ENCODE assay signal across 20 cellular contexts in the genomic region with DNA sequence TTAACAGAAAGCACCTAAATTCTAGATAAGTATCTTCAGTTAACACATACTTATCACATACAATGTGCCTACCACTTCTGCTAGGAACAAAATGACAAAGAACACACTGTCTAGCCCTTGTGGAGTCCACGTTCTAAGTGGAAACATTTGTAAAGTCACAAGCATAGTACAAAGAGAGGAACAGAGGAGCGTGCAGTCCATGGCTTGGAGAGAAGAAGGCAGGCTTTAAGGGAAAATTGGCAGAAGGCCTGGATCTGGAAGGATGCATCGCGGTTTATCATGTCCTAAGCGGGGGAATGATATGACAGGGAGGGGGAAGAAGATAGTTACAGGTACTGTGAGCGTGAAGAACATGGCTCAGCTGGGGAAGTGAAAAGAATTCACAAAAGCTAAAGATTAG.
"Had no signal": no experiment of that assay in that cellular context is flagged by ENCODE, and none has a peak within 500 bp of the region (broad histone marks: within the 10 kb centered on the region; RNA-seq: fewer than 3 reads in every experiment).

No MANE protein-coding gene starts in this region.

- H3K27me3 ChIP-seq: gastroesophageal sphincter, neural progenitor cell, ovary, right lobe of liver, suprapubic skin, tibial artery, upper lobe of left lung, uterus had no signal

- H3K4me3 ChIP-seq: gastroesophageal sphincter, lower lobe of right lung, neural progenitor cell, ovary, right lobe of liver, suprapubic skin, tibial artery, upper lobe of left lung, uterus had no signal

- H3K9me3 ChIP-seq: lower lobe of right lung, ovary, right lobe of liver, suprapubic skin, upper lobe of left lung, uterus had no signal

- H3K36me3 ChIP-seq: lower lobe of right lung, neural progenitor cell, ovary, right lobe of liver, suprapubic skin, tibial artery, upper lobe of left lung, uterus had no signal

- H3K4me1 ChIP-seq: gastroesophageal sphincter, lower lobe of right lung, neural progenitor cell, right lobe of liver, suprapubic skin, uterus had no signal

- H3K27ac ChIP-seq: gastroesophageal sphincter, lower lobe of right lung, neural progenitor cell, ovary, right lobe of liver, suprapubic skin, tibial artery, upper lobe of left lung, uterus had no signal

- ATAC-seq: esophagus mucosa; gastroesophageal sphincter; left lobe of liver; lower lobe of right lung; natural killer cell; right lobe of liver; stimulated activated effector memory CD8-positive, alpha-beta T cell treated with anti-CD3 and anti-CD28 coated beads, Interleukin-12 subunit alpha, Interleukin-12 subunit beta, amount 100 ng/mL, for 72 hours; stimulated activated naive CD8-positive, alpha-beta T cell treated with anti-CD3 and anti-CD28 coated beads, Interleukin-15, Interleukin-2, amounts not matched to agents 100 U/mL and 50 U/mL, for 24 hours had no signal

- DNase-seq: effector memory CD4-positive, alpha-beta T cell; islet precursor cell; lower lobe of right lung; mesendoderm; natural killer cell; nucleus accumbens; ovary; right lobe of liver; stimulated activated CD4-positive, alpha-beta T cell treated with anti-CD3 and anti-CD28 coated beads, Interleukin-4, amount 100 ng/mL, for 1 hour; stimulated activated CD8-positive, alpha-beta memory T cell treated with anti-CD3 and anti-CD28 coated beads, Interleukin-4, amount 100 ng/mL, for 48 hours; stimulated activated naive CD8-positive, alpha-beta T cell treated with anti-CD3 and anti-CD28 coated beads, Interleukin-15, Interleukin-2, amounts not matched to agents 100 U/mL and 50 U/mL, for 24 hours; tibial artery; upper lobe of left lung; uterus had no signal
